In genomic region chr7:129376076-129376777, GRCh38 we compare ENCODE assay signal across 8 cellular contexts. TPM values are rescaled to one million over a fixed set of nuclear protein-coding genes. Genes with fewer than 3 reads are reported as not detected.
DNase-seq lines count a peak whose midpoint lies in the region; ATAC-seq, FAIRE-seq and TF ChIP-seq lines count a peak whose summit lies in the region.

No MANE protein-coding gene starts in this region.

- no peaks in the 10 kb centered on the region for H3K9me3 ChIP-seq in kidney (ENCODE audit: control insufficient read depth in 1 of 2, low read length in 2 of 2)

- ATAC-seq in HG03521 (IDR thresholded peaks at IDR 0.05; ENCODE audit: unreplicated experiment) (peak; percentile 72), HG02588 (IDR thresholded peaks at IDR 0.05; ENCODE audit: unreplicated experiment) (no peak)

- peaks cover 9 to 12% of the 10 kb centered on the region in 2 donors for H3K4me1 ChIP-seq in kidney (ENCODE audit: control insufficient read depth in 1 of 2, insufficient read depth in 1 of 2, low read depth in 1 of 2, low read length in 2 of 2)

- TF ChIP-seq CTCF in kidney (IDR thresholded peaks at IDR 0.05; ENCODE audit: borderline replicate concordance, extremely low read depth, insufficient read depth), result peak; percentile 25

- no peaks in the 10 kb centered on the region for H3K36me3 ChIP-seq in kidney (ENCODE audit: control insufficient read depth in 1 of 2, insufficient read depth in 2 of 2, low read length in 2 of 2)

- peak overlapping the region; percentile 2 to 12 for H3K4me3 ChIP-seq in kidney (ENCODE audit: low read length in 2 of 2)

- H3K9ac ChIP-seq in kidney (ENCODE audit: low read length in 2 of 2), result peak overlapping the region in 1 of 2 donors; percentile 37

- intact Hi-C loops in kidney (cut with DNase I), result no loop called here

- H3K27ac ChIP-seq in kidney (ENCODE audit: low read depth in 2 of 2, low read length in 2 of 2), result peak overlapping the region; percentile 70 to 83

- in situ Hi-C loops in G401 (cut with HindIII; ENCODE audit: low sequenced_read_pairs), result no loop called here

- peak; percentile 61 for DNase-seq in G401 (ENCODE audit: low spot score)
- peak; percentile 64 for DNase-seq in RKO (ENCODE audit: low spot score)
- DNase-seq in activated naive CD8-positive, alpha-beta T cell treated with anti-CD3 and anti-CD28 coated beads, Interleukin-2, amount 50 U/mL, for 16 hours (ENCODE audit: low read depth, low spot score), result peak; percentile 8
- DNase-seq in kidney, result no peak
- DNase-seq in stimulated activated CD4-positive, alpha-beta T cell treated with anti-CD3 and anti-CD28 coated beads, TNF-alpha, amount 100 ng/mL, for 4 hours (ENCODE audit: low read depth in 3 of 3), result peak; percentile 5 to 12 (median 10)
- no peak for DNase-seq in C1 segment of cervical spinal cord (lab: John Stamatoyannopoulos, UW)

- no peak for FAIRE-seq in kidney (lab: Jason Lieb, UNC)

RNA-seq across cellular contexts. Expression of gene STRIP2, which starts 58.0 kb away (rescaled TPM):
- 22.8 and 24.8 TPM in 2 replicates for total RNA-seq in G401 (2014; rRNA removed; shearing (Covaris generic))
- 0.88 TPM for total RNA-seq in kidney
- polyA plus RNA-seq in kidney (ENCODE audit: insufficient read depth, low read depth, low replicate concordance), result 9.0 TPM

Comparison
In these comparisons a context has a peak if more than half of its experiments do, and no peak if none do; other contexts are left out.
1. DNase-seq: peak in G401 (single experiment), RKO (single experiment), activated naive CD8-positive, alpha-beta T cell treated with anti-CD3 and anti-CD28 coated beads, Interleukin-2, amount 50 U/mL, for 16 hours (single experiment) and stimulated activated CD4-positive, alpha-beta T cell treated with anti-CD3 and anti-CD28 coated beads, TNF-alpha, amount 100 ng/mL, for 4 hours (3 of 3); none in kidney (single experiment) and C1 segment of cervical spinal cord (0 of 14).
2. RNA of gene STRIP2, which starts 58.0 kb away (total RNA-seq): 22.8 to 24.8 TPM in G401; 0.88 TPM in kidney (single experiment); every median in the first group is over 10 times any median in the second.